8 cellular contexts compared by ENCODE assay signal in genomic region chr1:201551877-201552731, GRCh38. TPM values are rescaled to one million over a fixed set of nuclear protein-coding genes. Genes with fewer than 3 reads are reported as not detected.
DNase-seq lines count a peak whose midpoint lies in the region; ATAC-seq, FAIRE-seq and TF ChIP-seq lines count a peak whose summit lies in the region.

No MANE protein-coding gene starts in this region.

- TF ChIP-seq EP300 in K562 (IDR thresholded peaks at IDR 0.05; ENCODE audit: low read length): peak; percentile 62
- TF ChIP-seq EP300 in ovary (IDR thresholded peaks at IDR 0.05): no peak

- H2AFZ ChIP-seq in K562 (ENCODE audit: low read depth, low read length): peak overlapping the region; percentile 43; the same call in 1 of the 2 replicates

- POLR2A ChIA-PET in K562 (lab: Yijun Ruan, JAX) (interaction anchor here (0.6 to 1.7 kb wide), 17 partner anchors 9 to 277 kb away, joined by 3 to 9 read pairs (median 3); partner anchors contain the start of gene IPO9), GM10248 (lab: Yijun Ruan, JAX) (no interaction called here)

- H3K36me3 ChIP-seq in left ventricle myocardium inferior: no peaks in the 10 kb centered on the region
- no peaks in the 10 kb centered on the region for H3K36me3 ChIP-seq in K562 (ENCODE audit: control insufficient read depth, insufficient read depth, low read length)
- no peaks in the 10 kb centered on the region for H3K36me3 ChIP-seq in ovary

- no peak for DNase-seq in left ventricle myocardium inferior
- no peak for DNase-seq in Right ventricle myocardium superior
- DNase-seq in K562 (ENCODE audit: extremely low read depth in 1 of 4, low spot score in 3 of 4): peak in 3 of 4 experiments; percentile 44 to 75 (median 61)
- peak; percentile 95 for DNase-seq in medulla oblongata (ENCODE audit: extremely low spot score)
- no peak for DNase-seq in mesenteric fat pad (ENCODE audit: low spot score)
- DNase-seq in ovary: no peak
- DNase-seq in GM10248 (ENCODE audit: extremely low spot score): no peak
- DNase-seq in stimulated activated CD4-positive, alpha-beta T cell treated with anti-CD3 and anti-CD28 coated beads, Interleukin-2, amount 100 ng/mL, for 24 hours: no peak

- H4K20me1 ChIP-seq in K562 (replicated peaks; ENCODE audit: control insufficient read depth, insufficient read depth, low read length): no peaks in the 10 kb centered on the region

- BruUV-seq in K562 (replicated peaks; lab: Mats Ljungman, UMichigan): no TSS peak

- H3K27me3 ChIP-seq in left ventricle myocardium inferior (ENCODE audit: low read depth): no peaks in the 10 kb centered on the region
- peaks cover 3 to 6% of the 10 kb centered on the region in 2 experiments; a peak in 1 of 5 replicates for H3K27me3 ChIP-seq in K562 (ENCODE audit: control insufficient read depth in 2 of 2, insufficient read depth in 2 of 2, low read length in 2 of 2)
- H3K27me3 ChIP-seq in ovary: no peaks in the 10 kb centered on the region

- H3K9me3 ChIP-seq in left ventricle myocardium inferior (replicated peaks) (no peaks in the 10 kb centered on the region), K562 (replicated peaks; ENCODE audit: control insufficient read depth, insufficient read depth, low read depth, low read length) (no peaks in the 10 kb centered on the region), ovary (no peaks in the 10 kb centered on the region)

- H3K9me1 ChIP-seq in K562 (ENCODE audit: control insufficient read depth, insufficient read depth, low read length): no peaks in the 10 kb centered on the region

- no peak overlapping the region for H3K4me2 ChIP-seq in K562 (ENCODE audit: insufficient read depth, low read length)

- in situ Hi-C loops in K562 (cut with MboI): no loop called here

- H3K27ac ChIP-seq in left ventricle myocardium inferior (replicated peaks) (peak overlapping the region; percentile 81), K562 (ENCODE audit: extremely low read depth, low read depth, low read length) (peak overlapping the region; percentile 60; the same call in 2 of the 3 replicates), ovary (no peak overlapping the region)

- peak overlapping the region in 1 of 2 experiments; percentile 63; a peak in 1 of 4 replicates for H3K9ac ChIP-seq in K562 (ENCODE audit: insufficient read depth in 1 of 2, low read depth in 2 of 2, low read length in 2 of 2)

- intact Hi-C loops in left ventricle myocardium inferior (cut with micrococcal nuclease) (no loop called here), Right ventricle myocardium superior (cut with DNase I) (no loop called here), K562 (cut with micrococcal nuclease) (no loop called here), ovary (cut with DNase I) (no loop called here)

- ATAC-seq in Right ventricle myocardium superior (ENCODE audit: poor library complexity): no peak
- peak; percentile 75 for ATAC-seq in K562

- H3K4me1 ChIP-seq in left ventricle myocardium inferior (peaks cover 68% of the 10 kb centered on the region), K562 (replicated peaks in 1 of 2; ENCODE audit: control insufficient read depth in 2 of 2, insufficient read depth in 2 of 2, low read length in 2 of 2) (peaks cover 5 to 47% of the 10 kb centered on the region in 2 experiments; a peak in 4 of 5 replicates), ovary (ENCODE audit: insufficient read depth) (no peaks in the 10 kb centered on the region)

- CTCF ChIA-PET in K562 (lab: Yijun Ruan, JAX; ENCODE audit: low intra/inter-chr PET ratio): no interaction called here
- CTCF ChIA-PET in GM10248 (lab: Yijun Ruan, JAX): interaction anchor here (0.8 to 1.9 kb wide), 6 partner anchors 7 to 22 kb away, joined by 3 to 5 read pairs (median 4); no protein-coding TSS in a partner anchor

- peak in 1 of 2 experiments; percentile 30; a peak in 3 of 4 replicates for TF ChIP-seq RAD21 in K562 (CRISPR knock-in tag; conservative IDR thresholded peaks at IDR 0.05 in 1 of 2, IDR thresholded peaks at IDR 0.05 in 1 of 2)

- H3K79me2 ChIP-seq in K562 (ENCODE audit: control insufficient read depth, insufficient read depth, low read length): no peaks in the 10 kb centered on the region

- TF ChIP-seq CTCF in left ventricle myocardium inferior (IDR thresholded peaks at IDR 0.05; ENCODE audit: borderline replicate concordance) (no peak), K562 (IDR thresholded peaks at IDR 0.05 in 2 of 3, conservative IDR thresholded peaks at IDR 0.05 in 1 of 3; ENCODE audit: insufficient read depth in 2 of 3, low read depth in 1 of 3, low read length in 3 of 3) (no peak), ovary (IDR thresholded peaks at IDR 0.05) (no peak), GM10248 (IDR thresholded peaks at IDR 0.05; ENCODE audit: control extremely low read depth, extremely low read depth, low read depth, missing control alignments) (no peak)

- H3K4me3 ChIP-seq in left ventricle myocardium inferior (no peak overlapping the region), K562 (no peak overlapping the region), ovary (no peak overlapping the region)

- TF ChIP-seq POLR2A in K562 (conservative IDR thresholded peaks at IDR 0.05) (no peak), ovary (IDR thresholded peaks at IDR 0.05) (no peak)

- no peak for FAIRE-seq in K562 (lab: Jason Lieb, UNC)

- WGBS in K562 (ENCODE audit: insufficient coverage, low coverage, missing lambda C conversion rate): 40% methylated on average over 12 of the region's 12 CpGs
- WGBS in ovary, 3 donors: 83 to 92% (median 89%) methylated on average over 12 of the region's 12 CpGs

TF ChIP-seq in K562, 482 proteins besides CTCF, POLR2A, EP300 and RAD21 (continues in another document):
- peak; percentile 95 for TF ChIP-seq ZNF584 (CRISPR knock-in tag; IDR thresholded peaks at IDR 0.05; ENCODE audit: low read depth)
- peak; percentile 88 for TF ChIP-seq CREM (IDR thresholded peaks at IDR 0.05; ENCODE audit: low read depth)
- peak in 1 of 2 experiments; percentile 12; a peak in 1 of 4 replicates for TF ChIP-seq HDAC1 (IDR thresholded peaks at IDR 0.05)
- peak; percentile 52 for TF ChIP-seq NEUROD1 (IDR thresholded peaks at IDR 0.05; ENCODE audit: borderline replicate concordance, low read depth, low read length, partially characterized antibody)
- TF ChIP-seq RNF2 (IDR thresholded peaks at IDR 0.05): peak; percentile 51; the same call in 1 of the 2 replicates
- TF ChIP-seq SMARCC2 (IDR thresholded peaks at IDR 0.05; ENCODE audit: low read depth): peak; percentile 77; the same call in 1 of the 2 replicates
- no peak for TF ChIP-seq ATF1 (CRISPR knock-in tag; IDR thresholded peaks at IDR 0.05)
- TF ChIP-seq ATF1 (tag; IDR thresholded peaks at IDR 0.05): peak; percentile 60; the same call in 1 of the 2 replicates
- TF ChIP-seq NR1H2 (CRISPR knock-in tag; IDR thresholded peaks at IDR 0.05): no peak
- TF ChIP-seq JUN (IDR thresholded peaks at IDR 0.05; ENCODE audit: borderline replicate concordance, low read depth, low read length): peak; percentile 95
- TF ChIP-seq JUN (CRISPR knock-in tag; IDR thresholded peaks at IDR 0.05; ENCODE audit: borderline replicate concordance): peak; percentile 92; the same call in 1 of the 2 replicates
- TF ChIP-seq POLR2AphosphoS2 (IDR thresholded peaks at IDR 0.05; ENCODE audit: low read length): no peak

RNA-seq across cellular contexts. Expression of gene NAV1, which starts 13.2 kb away (rescaled TPM):
- total RNA-seq in left ventricle myocardium inferior (74.8 TPM), Right ventricle myocardium superior (66.6 TPM), K562 (2014; rRNA removed) (4.5 and 4.9 TPM in 2 replicates), K562 (2014; rRNA removed; fragmentation: Illumina TruSeq; extraction: Trizol) (3.2 and 3.7 TPM in 2 replicates), K562 (2015; rRNA removed; fragmentation: Illumina TruSeq; extraction: Trizol) (2.9 and 3.3 TPM in 2 replicates), K562 (2021) (15.4 and 16.8 TPM in 2 replicates), mesenteric fat pad (133 TPM), ovary (10 to 100 TPM in 4 of 7 donors, 1 to 10 TPM in 3; 6.2 to 19.6 (median 11.3) TPM)
- total RNA-seq in K562 (2011; cell fraction: chromatin; rRNA removed; ENCODE audit: low replicate concordance): 12.5 and 15.1 TPM in 2 replicates
- total RNA-seq in K562 (2011; cell fraction: nucleolus; rRNA removed): 5.0 and 6.2 TPM in 2 replicates
- 10.3 and 12.7 TPM in 2 replicates for total RNA-seq in K562 (2011; cell fraction: nucleoplasm; rRNA removed)
- polyA plus RNA-seq in K562 (2011; rRNA removed) (0.91 TPM in 2 replicates), K562 (2014; fragmentation: Illumina TruSeq; extraction: Trizol) (10.7 and 13.2 TPM in 2 replicates), K562 (2014; fragmentation: Nextera tagmentation; extraction: Ambion mirVana) (1 to 10 TPM; 1.8 to 2.1 TPM), K562 (2014; rRNA removed) (4.2 and 5.6 TPM in 2 replicates), ovary (10 to 100 TPM in 1 of 2 donors, 1 to 10 TPM in 1; 3.4 to 17.3 TPM)
- polyA plus RNA-seq in K562 (2011; cell fraction: cytosol; rRNA removed): 0.63 and 0.92 TPM in 2 replicates
- 2.0 and 4.7 TPM in 2 replicates for polyA plus RNA-seq in K562 (2011; cell fraction: nucleus; rRNA removed)
- polyA plus RNA-seq in K562 (2012): 16.3 and 25.4 TPM in 2 replicates
- 1.5 and 1.9 TPM in 2 replicates for polyA minus RNA-seq in K562 (2011; rRNA and poly(A)+ RNA removed)
- 3.9 and 4.1 TPM in 2 replicates for polyA minus RNA-seq in K562 (2011; cell fraction: cytosol; rRNA and poly(A)+ RNA removed)
- 2.9 and 3.0 TPM in 2 replicates for polyA minus RNA-seq in K562 (2011; cell fraction: nucleus; rRNA and poly(A)+ RNA removed)

RNA-seq across cellular contexts. Expression of gene CSRP1, which starts 45.2 kb away (rescaled TPM):
- total RNA-seq in left ventricle myocardium inferior (41.0 TPM), Right ventricle myocardium superior (53.1 TPM), K562 (2014; rRNA removed) (23.7 and 30.8 TPM in 2 replicates), K562 (2014; rRNA removed; fragmentation: Illumina TruSeq; extraction: Trizol) (19.6 and 22.6 TPM in 2 replicates), K562 (2015; rRNA removed; fragmentation: Illumina TruSeq; extraction: Trizol) (28.3 and 30.3 TPM in 2 replicates), K562 (2021) (25.7 and 28.2 TPM in 2 replicates), mesenteric fat pad (151 TPM), ovary (100 to 1,000 TPM; 205 to 767 (median 274) TPM)
- 6.5 and 10.3 TPM in 2 replicates for total RNA-seq in K562 (2011; cell fraction: chromatin; rRNA removed; ENCODE audit: low replicate concordance)
- 7.0 and 7.5 TPM in 2 replicates for total RNA-seq in K562 (2011; cell fraction: nucleolus; rRNA removed)
- total RNA-seq in K562 (2011; cell fraction: nucleoplasm; rRNA removed): 7.3 and 8.9 TPM in 2 replicates
- polyA plus RNA-seq in K562 (2011; rRNA removed) (21.3 and 23.7 TPM in 2 replicates), K562 (2014; fragmentation: Illumina TruSeq; extraction: Trizol) (34.6 and 39.4 TPM in 2 replicates), K562 (2014; fragmentation: Nextera tagmentation; extraction: Ambion mirVana) (10 to 100 TPM in 1 of 2 experiments, 1 to 10 TPM in 1; 6.8 to 11.0 TPM), K562 (2014; rRNA removed) (24.9 and 32.1 TPM in 2 replicates), ovary (100 to 1,000 TPM; 270 to 783 TPM)
- polyA plus RNA-seq in K562 (2011; cell fraction: cytosol; rRNA removed): 29.2 and 43.4 TPM in 2 replicates
- polyA plus RNA-seq in K562 (2011; cell fraction: nucleus; rRNA removed): 14.3 and 20.0 TPM in 2 replicates
- 39.0 and 47.5 TPM in 2 replicates for polyA plus RNA-seq in K562 (2012)
- polyA minus RNA-seq in K562 (2011; rRNA and poly(A)+ RNA removed): 14.3 and 19.7 TPM in 2 replicates
- 12.0 and 16.7 TPM in 2 replicates for polyA minus RNA-seq in K562 (2011; cell fraction: cytosol; rRNA and poly(A)+ RNA removed)
- polyA minus RNA-seq in K562 (2011; cell fraction: nucleus; rRNA and poly(A)+ RNA removed): 7.7 and 8.8 TPM in 2 replicates

Comparison
In these comparisons a context has a peak if more than half of its experiments do, and no peak if none do; other contexts are left out.
1. DNase-seq: peak in K562 (3 of 4) and medulla oblongata (single experiment); none in left ventricle myocardium inferior (single experiment), Right ventricle myocardium superior (single experiment), mesenteric fat pad (single experiment), ovary (0 of 5), GM10248 (single experiment) and stimulated activated CD4-positive, alpha-beta T cell treated with anti-CD3 and anti-CD28 coated beads, Interleukin-2, amount 100 ng/mL, for 24 hours (0 of 2).
2. H3K27ac ChIP-seq: peak in left ventricle myocardium inferior (single experiment) and K562 (single experiment); none in ovary (0 of 2).